ENCODE assay signal across 18 cellular contexts in genomic region chr11:119419834-119420492, GRCh38. TPM values are rescaled to one million over a fixed set of nuclear protein-coding genes. Genes with fewer than 3 reads are reported as not detected.
A peak's percentile ranks its signal among the peaks of the same experiment; 100 is the strongest.
DNase-seq lines count a peak whose midpoint lies in the region; ATAC-seq, FAIRE-seq and TF ChIP-seq lines count a peak whose summit lies in the region.
"Had no signal": no experiment of that assay in that cellular context is flagged by ENCODE, and none has a peak within 500 bp of the region (broad histone marks: within the 10 kb centered on the region; RNA-seq: fewer than 3 reads in every experiment).

No MANE protein-coding gene starts in this region.

- H3F3A ChIP-seq in SK-N-SH (replicated peaks; ENCODE audit: insufficient read depth): peaks cover 32% of the 10 kb centered on the region

- H4K5ac ChIP-seq in H1 (ENCODE audit: insufficient read length, low read depth, low read length) (no peak overlapping the region), mesendoderm (ENCODE audit: low read length) (no peak overlapping the region)

- H3K23ac ChIP-seq in H1 (ENCODE audit: insufficient read length): no peak overlapping the region
- no peak overlapping the region for H3K23ac ChIP-seq in mesendoderm (ENCODE audit: low read length)

- H2BK15ac ChIP-seq in H1 (ENCODE audit: low read length) (peak overlapping the region; percentile 12; the same call in 1 of the 2 replicates), mesendoderm (replicated peaks; ENCODE audit: low read depth) (no peak overlapping the region)

- H3K18ac ChIP-seq in H1 (ENCODE audit: extremely low read depth, low read length) (peak overlapping the region; percentile 85; the same call in 1 of the 2 replicates), mesendoderm (ENCODE audit: low read length) (no peak overlapping the region)

- H4K20me1 ChIP-seq in SK-N-SH (ENCODE audit: insufficient read depth) (peaks cover 38% of the 10 kb centered on the region), H1 (replicated peaks in 1 of 2; ENCODE audit: control insufficient read depth in 1 of 2, insufficient read depth in 2 of 2, low read length in 2 of 2) (peaks cover 6 to 19% of the 10 kb centered on the region in 2 experiments)

- no peak for TF ChIP-seq CTCF in SK-N-SH (IDR thresholded peaks at IDR 0.05)
- TF ChIP-seq CTCF in H1 (IDR thresholded peaks at IDR 0.05; ENCODE audit: control extremely low read depth in 1 of 3, insufficient read depth in 1 of 3, low read depth in 1 of 3, low read length in 3 of 3): no peak

- POLR2A ChIA-PET in SK-N-SH (lab: Yijun Ruan, JAX) (no interaction called here), H1 (lab: Charles Lee; ENCODE audit: partially characterized antibody) (interaction anchor here (1.1 to 6.4 kb wide), 7 partner anchors 7 to 111 kb away, joined by 3 to 50 read pairs (median 4); partner anchors contain the start of gene USP2)

- no peak overlapping the region for H3K4ac ChIP-seq in H1 (replicated peaks; ENCODE audit: insufficient read length, low read depth, low read length)
- H3K4ac ChIP-seq in mesendoderm (ENCODE audit: low read depth, low read length): no peak overlapping the region

- peak overlapping the region in 1 of 2 experiments; percentile 84; a peak in 1 of 4 replicates for H3K27ac ChIP-seq in SK-N-SH (ENCODE audit: low read depth in 2 of 2, low read length in 1 of 2)
- H3K27ac ChIP-seq in H1 (ENCODE audit: low read depth, low read length): peak overlapping the region; percentile 73
- no peak overlapping the region for H3K27ac ChIP-seq in mesendoderm (ENCODE audit: low read depth, low read length)
- H3K27ac ChIP-seq: 22Rv1, C4-2B, left ventricle myocardium inferior had no signal

- H3K4me3 ChIP-seq in SK-N-SH (ENCODE audit: low read depth in 2 of 2, low read length in 1 of 2): peak overlapping the region in 1 of 2 experiments; percentile 4; a peak in 1 of 4 replicates
- H3K4me3 ChIP-seq in H1 (ENCODE audit: extremely low read depth in 1 of 4, insufficient read depth in 2 of 4, low read depth in 3 of 4, low read length in 4 of 4): peak overlapping the region in 1 of 4 experiments; percentile 89; a peak in 2 of 8 replicates
- H3K4me3 ChIP-seq in mesendoderm (ENCODE audit: low read length): no peak overlapping the region
- H3K4me3 ChIP-seq: left ventricle myocardium inferior had no signal

- H3K9me3 ChIP-seq in SK-N-SH (no peaks in the 10 kb centered on the region), H1 (ENCODE audit: insufficient read depth in 2 of 2, low read depth in 1 of 2, low read length in 1 of 2) (no peaks in the 10 kb centered on the region)
- H3K9me3 ChIP-seq: left ventricle myocardium inferior had no signal

- ATAC-seq in SK-N-SH treated with all-trans-retinoic acid at 6 μM for 48 hours: no peak
- ATAC-seq in GM19328 (IDR thresholded peaks at IDR 0.05; ENCODE audit: unreplicated experiment): no peak
- ATAC-seq in HG02884 (IDR thresholded peaks at IDR 0.05; ENCODE audit: unreplicated experiment): no peak
- no peak for ATAC-seq in left lobe of liver

- H2BK5ac ChIP-seq in H1 (ENCODE audit: low read depth, low read length) (peak overlapping the region; percentile 91), mesendoderm (ENCODE audit: low read length) (no peak overlapping the region)

- no peak for FAIRE-seq in H1 (lab: Jason Lieb, UNC)
- FAIRE-seq: GM12891, TTC549 had no signal

- peak overlapping the region; percentile 83; the same call in 1 of the 2 replicates for H2BK12ac ChIP-seq in H1 (ENCODE audit: low read depth, low read length)

- no peak overlapping the region for H3K9ac ChIP-seq in SK-N-SH
- no peak overlapping the region for H3K9ac ChIP-seq in H1 (replicated peaks in 1 of 4; ENCODE audit: extremely low read depth in 1 of 4, low read depth in 3 of 4, low read length in 3 of 4)
- H3K9ac ChIP-seq in mesendoderm (ENCODE audit: low read length): no peak overlapping the region

- H2BK20ac ChIP-seq in H1 (ENCODE audit: low read length): no peak overlapping the region

- H3K36me3 ChIP-seq in SK-N-SH (replicated peaks in 1 of 2; ENCODE audit: control insufficient read depth in 1 of 2, insufficient read depth in 2 of 2, low read length in 1 of 2): peaks cover 22 to 33% of the 10 kb centered on the region in 2 experiments
- peaks cover 19 to 28% (median 24%) of the 10 kb centered on the region in 4 experiments for H3K36me3 ChIP-seq in H1 (ENCODE audit: control insufficient read depth in 2 of 4, insufficient read depth in 4 of 4, low read length in 3 of 4)
- H3K36me3 ChIP-seq in mesendoderm (ENCODE audit: control insufficient read depth, insufficient read depth, low read length): peaks cover 2% of the 10 kb centered on the region
- H3K36me3 ChIP-seq: left ventricle myocardium inferior had no signal

- H3K14ac ChIP-seq in H1 (ENCODE audit: insufficient read length): no peak overlapping the region

- H2AFZ ChIP-seq in SK-N-SH (ENCODE audit: low read depth): no peak overlapping the region
- no peak overlapping the region for H2AFZ ChIP-seq in H1 (ENCODE audit: low read length)

- CTCF ChIA-PET in SK-N-SH (lab: Yijun Ruan, JAX): interaction anchor here (1.0 to 2.8 kb wide), 2 partner anchors 55 to 63 kb away, joined by 4 to 13 read pairs; no protein-coding TSS in a partner anchor
- CTCF ChIA-PET in H1 (lab: Charles Lee; ENCODE audit: partially characterized antibody): interaction anchor here (2.7 kb wide), 1 partner anchor 46 kb away, joined by 10 read pairs; no protein-coding TSS in a partner anchor

- H3K79me2 ChIP-seq in SK-N-SH (ENCODE audit: insufficient read depth) (peaks cover 45% of the 10 kb centered on the region), H1 (ENCODE audit: control insufficient read depth in 1 of 2, insufficient read depth in 2 of 2, low read length in 2 of 2) (peaks cover 0 to 36% of the 10 kb centered on the region in 2 experiments; a peak in 2 of 4 replicates), mesendoderm (ENCODE audit: control insufficient read depth, insufficient read depth, low read length) (peaks cover 22% of the 10 kb centered on the region)

- H4K91ac ChIP-seq in H1 (replicated peaks; ENCODE audit: insufficient read length, low read length): peak overlapping the region; percentile 26

- TF ChIP-seq RAD21 in SK-N-SH (IDR thresholded peaks at IDR 0.05; ENCODE audit: low read length): no peak
- TF ChIP-seq RAD21 in H1 (IDR thresholded peaks at IDR 0.05 in 1 of 2, conservative IDR thresholded peaks at IDR 0.05 in 1 of 2; ENCODE audit: low read depth in 2 of 2, low read length in 2 of 2): no peak

- DNase-seq in SK-N-SH (no peak), H1 (ENCODE audit: low read depth in 1 of 2, low spot score in 2 of 2) (no peak), mesendoderm (no peak), NCI-H526 (lab: John Stamatoyannopoulos, UW) (no peak), left lobe of liver (ENCODE audit: low spot score) (no peak)
- DNase-seq: activated CD4-positive, alpha-beta T cell treated with anti-CD3 and anti-CD28 coated beads for 48 hours; activated effector memory CD4-positive, alpha-beta T cell treated with anti-CD3 and anti-CD28 coated beads, Interleukin-2, amount 50 U/mL, for 16 hours; GF-D8; hippocampal formation; left ventricle myocardium inferior; stimulated activated CD4-positive, alpha-beta T cell treated with anti-CD3 and anti-CD28 coated beads, Interleukin-4, amount 100 ng/mL, for 1 hour had no signal

- H3K9me2 ChIP-seq in SK-N-SH: no peaks in the 10 kb centered on the region

- peaks cover 22% of the 10 kb centered on the region for H3K79me1 ChIP-seq in H1 (ENCODE audit: low read depth, low read length)
- H3K79me1 ChIP-seq in mesendoderm (ENCODE audit: low read length): peaks cover 16% of the 10 kb centered on the region

- WGBS in SK-N-SH (ENCODE audit: low lambda C conversion rate): 92% methylated on average over 16 of the region's 18 CpGs
- WGBS in H1 (ENCODE audit: extremely low coverage in 1 of 2, insufficient coverage in 1 of 2, insufficient read length in 1 of 2, insufficient replicate concordance in 2 of 2, low coverage in 1 of 2, low lambda C conversion rate in 2 of 2, missing lambda C conversion rate in 1 of 2), 2 experiments: 88% methylated on average over 18 of the region's 18 CpGs; no CpG with 5 or more reads in 1 of the 2 experiments
- no CpG with 5 or more reads among the region's 18 CpGs for WGBS in mesendoderm (ENCODE audit: extremely low coverage, insufficient coverage, low lambda C conversion rate)

- no peaks in the 10 kb centered on the region for H3K27me3 ChIP-seq in SK-N-SH (ENCODE audit: insufficient read depth)
- H3K27me3 ChIP-seq in H1 (replicated peaks in 1 of 4; ENCODE audit: control insufficient read depth in 3 of 4, extremely low read depth in 1 of 4, insufficient read depth in 3 of 4, low read length in 3 of 4): no peaks in the 10 kb centered on the region; a peak in 1 of 7 replicates
- no peaks in the 10 kb centered on the region for H3K27me3 ChIP-seq in mesendoderm (ENCODE audit: insufficient read depth, low read length, poor library complexity)

- H2BK120ac ChIP-seq in H1 (replicated peaks; ENCODE audit: low read depth, low read length) (no peak overlapping the region), mesendoderm (ENCODE audit: low read depth, low read length) (no peak overlapping the region)

- H3K4me2 ChIP-seq in SK-N-SH (peak overlapping the region; percentile 90; the same call in 1 of the 2 replicates), H1 (ENCODE audit: insufficient read depth in 1 of 2, low read depth in 2 of 2, low read length in 2 of 2) (peak overlapping the region in 1 of 2 experiments; percentile 75; a peak in 3 of 4 replicates), mesendoderm (ENCODE audit: low read length) (no peak overlapping the region)

- H3K4me1 ChIP-seq in SK-N-SH (ENCODE audit: control insufficient read depth in 1 of 2, insufficient read depth in 2 of 2, low read depth in 1 of 2, low read length in 1 of 2) (peaks cover 29 to 53% of the 10 kb centered on the region in 2 experiments), H1 (replicated peaks in 1 of 4; ENCODE audit: control insufficient read depth in 3 of 4, insufficient read depth in 4 of 4, low read length in 3 of 4) (peaks cover 13 to 37% (median 26%) of the 10 kb centered on the region in 4 experiments), mesendoderm (ENCODE audit: control insufficient read depth, low read depth, low read length) (peaks cover 15% of the 10 kb centered on the region)

- H4K8ac ChIP-seq in H1 (ENCODE audit: extremely low read depth, insufficient read depth, low read length) (0 out of 2 replicates have a peak overlapping the region, but pooled peaks have one; percentile 60), mesendoderm (ENCODE audit: low read depth, low read length) (no peak overlapping the region)

- TF ChIP-seq EP300 in SK-N-SH (IDR thresholded peaks at IDR 0.05; ENCODE audit: borderline replicate concordance in 1 of 2, low read depth in 1 of 2, low read length in 1 of 2): no peak
- no peak for TF ChIP-seq EP300 in H1 (IDR thresholded peaks at IDR 0.05; ENCODE audit: borderline replicate concordance in 1 of 2, low read depth in 2 of 2, low read length in 2 of 2)

- H3K56ac ChIP-seq in H1 (replicated peaks; ENCODE audit: insufficient read length, low read depth, low read length): peak overlapping the region; percentile 1
- H3K56ac ChIP-seq in mesendoderm (ENCODE audit: low read length): peak overlapping the region; percentile 19

- TF ChIP-seq POLR2A in H1 (IDR thresholded peaks at IDR 0.05; ENCODE audit: control extremely low read depth in 1 of 2, low read depth in 2 of 2, low read length in 2 of 2): no peak

- peaks cover 12% of the 10 kb centered on the region for H3K23me2 ChIP-seq in H1 (ENCODE audit: low read depth, low read length)

- peak overlapping the region; percentile 83 for H2AK5ac ChIP-seq in H1 (ENCODE audit: low read depth, low read length)
- H2AK5ac ChIP-seq in mesendoderm (ENCODE audit: low read length): no peak overlapping the region

RNA-seq across cellular contexts. Expression of gene THY1, which starts 3.0 kb away (rescaled TPM):
- polyA plus RNA-seq in SK-N-SH (2012; rRNA removed): 1,091 and 1,905 TPM in 2 replicates
- polyA plus RNA-seq in SK-N-SH (2012; cell fraction: cytosol; rRNA removed): 451 and 1,082 TPM in 2 replicates
- polyA plus RNA-seq in SK-N-SH (2012; cell fraction: nucleus; rRNA removed): 429 and 498 TPM in 2 replicates
- total RNA-seq in H1 (2021; fragmentation: NEBNext Ultra II Directional; extraction: Animal tissue kit (Norgen Biotek cat#: 25700)): 259 and 286 TPM in 2 replicates
- polyA plus RNA-seq in H1 (2011; rRNA removed): 2,050 and 2,479 TPM in 2 replicates
- polyA plus RNA-seq in H1 (2011; cell fraction: cytosol; rRNA removed): 1,448 TPM
- polyA plus RNA-seq in H1 (2011; cell fraction: nucleus; rRNA removed): 660 TPM
- 327 to 599 TPM (median 496 TPM) in 4 replicates for polyA plus RNA-seq in H1 (2012, experiment 1 of 2)
- polyA plus RNA-seq in H1 (2012, experiment 2 of 2): 595 TPM
- polyA plus RNA-seq in H1 (2013, experiment 1 of 2): 909 TPM
- polyA plus RNA-seq in H1 (2013, experiment 2 of 2): 1,095 TPM
- polyA minus RNA-seq in H1 (2011; rRNA and poly(A)+ RNA removed): 708 and 816 TPM in 2 replicates
- polyA minus RNA-seq in H1 (2011; cell fraction: cytosol; rRNA and poly(A)+ RNA removed): 233 TPM
- 264 TPM for polyA minus RNA-seq in H1 (2011; cell fraction: nucleus; rRNA and poly(A)+ RNA removed)
- 284 TPM for polyA plus RNA-seq in mesendoderm (2013, experiment 1 of 2)
- polyA plus RNA-seq in mesendoderm (2013, experiment 2 of 2): 281 TPM
- total RNA-seq in left lobe of liver: 0.96 TPM

RNA-seq across cellular contexts. Expression of gene USP2, which starts 38.5 kb away (rescaled TPM):
- 0.81 and 0.97 TPM in 2 replicates for polyA plus RNA-seq in SK-N-SH (2012; rRNA removed)
- 0.46 and 0.60 TPM in 2 replicates for polyA plus RNA-seq in SK-N-SH (2012; cell fraction: cytosol; rRNA removed)
- polyA plus RNA-seq in SK-N-SH (2012; cell fraction: nucleus; rRNA removed): 1.6 TPM in 2 replicates
- 6.9 and 8.5 TPM in 2 replicates for total RNA-seq in H1 (2021; fragmentation: NEBNext Ultra II Directional; extraction: Animal tissue kit (Norgen Biotek cat#: 25700))
- polyA plus RNA-seq in H1 (2011; rRNA removed): 2.2 and 3.9 TPM in 2 replicates
- 2.1 TPM for polyA plus RNA-seq in H1 (2011; cell fraction: cytosol; rRNA removed)
- polyA plus RNA-seq in H1 (2011; cell fraction: nucleus; rRNA removed): 3.5 TPM
- 5.3 to 6.6 TPM (median 5.9 TPM) in 4 replicates for polyA plus RNA-seq in H1 (2012, experiment 1 of 2)
- 5.0 TPM for polyA plus RNA-seq in H1 (2012, experiment 2 of 2)
- 4.6 TPM for polyA plus RNA-seq in H1 (2013, experiment 1 of 2)
- 4.3 TPM for polyA plus RNA-seq in H1 (2013, experiment 2 of 2)
- polyA minus RNA-seq in H1 (2011; rRNA and poly(A)+ RNA removed): 7.0 and 7.9 TPM in 2 replicates
- 4.6 TPM for polyA minus RNA-seq in H1 (2011; cell fraction: cytosol; rRNA and poly(A)+ RNA removed)
- polyA minus RNA-seq in H1 (2011; cell fraction: nucleus; rRNA and poly(A)+ RNA removed): 7.3 TPM
- polyA plus RNA-seq in mesendoderm (2013, experiment 1 of 2): 6.2 TPM
- polyA plus RNA-seq in mesendoderm (2013, experiment 2 of 2): 5.9 TPM
- total RNA-seq in left lobe of liver: 10.9 TPM

Comparison
In these comparisons a context has a peak if more than half of its experiments do, and no peak if none do; other contexts are left out.
1. RNA of gene THY1, which starts 3.0 kb away (total RNA-seq): 259 to 286 TPM in H1; 0.96 TPM in left lobe of liver (single experiment); every median in the first group is over 100 times any median in the second.
2. Of the 17 proteins assayed by ChIP-seq in both H1 and SK-N-SH: peak only in H1: POLR2AphosphoS5; only in SK-N-SH: none; in both: none; in neither: 16.